ENCODE assay signal across 1 cellular context in the genomic region with DNA sequence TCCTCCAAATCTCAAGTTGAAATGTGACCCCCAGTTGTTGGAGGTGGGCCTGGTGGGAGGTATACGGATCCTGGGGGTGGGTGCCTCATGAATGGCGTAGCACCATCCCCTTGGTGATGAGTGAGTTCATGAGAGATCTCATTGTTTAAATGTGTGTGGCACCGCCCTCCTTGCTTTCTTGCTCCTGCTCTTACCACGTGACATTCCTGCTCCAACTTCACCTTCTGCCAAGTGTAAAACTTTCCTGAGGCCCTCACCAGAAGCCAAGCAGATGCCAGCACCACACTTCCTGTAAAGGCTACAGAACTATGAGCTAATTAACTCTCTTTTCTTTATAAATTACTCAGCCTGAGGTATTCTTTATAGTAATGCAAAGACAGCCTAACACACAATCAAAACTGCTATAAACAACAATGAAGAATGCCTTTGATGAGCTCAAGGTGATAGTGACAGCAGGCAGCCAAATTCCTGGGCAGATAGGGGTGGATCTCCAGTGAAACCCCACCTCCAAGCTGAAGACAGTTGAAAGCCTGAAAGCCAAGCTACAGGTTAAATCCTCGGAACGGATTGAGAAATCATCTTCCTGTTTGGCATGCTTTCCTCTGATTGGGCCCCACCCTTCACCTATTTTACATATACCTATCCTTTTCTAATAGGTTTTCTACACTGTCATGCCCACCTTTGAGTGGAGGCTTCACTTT.
A peak's percentile ranks its signal among the peaks of the same experiment; 100 is the strongest.
TF ChIP-seq lines count a peak whose summit lies in the region.

No MANE protein-coding gene starts in this region.

TF ChIP-seq in HepG2, 621 proteins besides CTCF, POLR2A, EP300 and RAD21:
- TF ChIP-seq RAD51 (IDR thresholded peaks at IDR 0.05; ENCODE audit: borderline replicate concordance) (peak; percentile 28; the same call in 1 of the 2 replicates), ZXDC (CRISPR knock-in tag; IDR thresholded peaks at IDR 0.05) (no peak), USF2 (IDR thresholded peaks at IDR 0.05; ENCODE audit: low read depth, low read length) (peak; percentile 48; the same call in 1 of the 2 replicates), USF2 (CRISPR knock-in tag; IDR thresholded peaks at IDR 0.05; ENCODE audit: borderline replicate concordance) (no peak), CBFB (CRISPR knock-in tag; IDR thresholded peaks at IDR 0.05) (no peak)
